Comparison of ENCODE assay signal across 18 cellular contexts in the genomic region with DNA sequence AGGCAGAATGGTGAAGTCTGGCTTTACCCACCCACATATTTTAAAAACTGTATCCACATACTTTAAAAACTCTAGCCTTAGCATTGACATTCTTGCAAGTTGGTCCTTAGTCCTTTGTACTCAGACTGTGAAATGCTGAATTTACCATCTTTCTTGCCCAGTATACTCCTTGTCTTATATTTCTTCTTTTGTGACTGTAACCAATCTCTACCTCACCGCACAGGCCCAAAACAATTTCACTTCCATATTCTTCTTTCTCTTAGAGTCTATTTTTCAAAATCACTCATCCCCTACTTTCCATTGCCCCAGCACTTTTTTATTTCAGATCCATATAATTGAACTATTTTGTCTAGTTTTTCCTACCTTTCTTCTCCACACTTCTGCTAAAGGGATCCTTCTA.
DNase-seq lines count a peak whose midpoint lies in the region; ATAC-seq and TF ChIP-seq lines count a peak whose summit lies in the region.
"Had no signal": no experiment of that assay in that cellular context is flagged by ENCODE, and none has a peak within 500 bp of the region (broad histone marks: within the 10 kb centered on the region; RNA-seq: fewer than 3 reads in every experiment).

No MANE protein-coding gene starts in this region.

- H3K4me1 ChIP-seq in OCI-LY3 (ENCODE audit: low read length) (peaks cover 14% of the 10 kb centered on the region), A673 (ENCODE audit: insufficient read depth, low read length, poor library complexity, severe bottlenecking) (no peaks in the 10 kb centered on the region)
- H3K4me1 ChIP-seq: BLaER1, gastroesophageal sphincter, suprapubic skin had no signal

- ATAC-seq in GM18907 (IDR thresholded peaks at IDR 0.05; ENCODE audit: unreplicated experiment) = peak; percentile 73
- peak; percentile 68 for ATAC-seq in GM21619 (IDR thresholded peaks at IDR 0.05; ENCODE audit: unreplicated experiment)
- peak; percentile 77 for ATAC-seq in HG03135 (IDR thresholded peaks at IDR 0.05; ENCODE audit: unreplicated experiment)
- ATAC-seq: gastroesophageal sphincter had no signal

- H3K4me3 ChIP-seq in OCI-LY3 (ENCODE audit: low read length) = no peak overlapping the region
- H3K4me3 ChIP-seq in A673 (ENCODE audit: low read depth, low read length, poor library complexity, severe bottlenecking) = no peak overlapping the region
- H3K4me3 ChIP-seq: BLaER1, gastroesophageal sphincter, ovary, sigmoid colon, suprapubic skin had no signal

- peak overlapping the region; percentile 37 for H3K4me2 ChIP-seq in OCI-LY3 (ENCODE audit: low read length)
- H3K4me2 ChIP-seq: BLaER1 had no signal

- H2AFZ ChIP-seq in OCI-LY3 (ENCODE audit: low read depth, low read length) = no peak overlapping the region

- TF ChIP-seq CTCF in OCI-LY3 (IDR thresholded peaks at IDR 0.05; ENCODE audit: low read depth, low read length) (no peak), A673 (conservative IDR thresholded peaks at IDR 0.05; ENCODE audit: low read depth, low read length) (no peak)

- H3K27ac ChIP-seq in OCI-LY3 (ENCODE audit: low read length) = peak overlapping the region; percentile 18; the same call in 1 of the 2 replicates
- no peak overlapping the region for H3K27ac ChIP-seq in A673 (ENCODE audit: low read depth, low read length, poor library complexity, severe bottlenecking)
- H3K27ac ChIP-seq: BLaER1, gastroesophageal sphincter, ovary, sigmoid colon, suprapubic skin had no signal

- CTCF ChIA-PET in A673 (lab: Charles Lee) = no interaction called here

- H3K9me3 ChIP-seq in OCI-LY3 (ENCODE audit: insufficient read depth, low read length) (0 out of 2 replicates have a peak, but pooled peaks cover 3% of the 10 kb centered on the region), A673 (ENCODE audit: low read depth, low read length, poor library complexity, severe bottlenecking) (no peaks in the 10 kb centered on the region)
- H3K9me3 ChIP-seq: BLaER1, gastroesophageal sphincter, ovary, sigmoid colon, suprapubic skin had no signal

- H3K9ac ChIP-seq in OCI-LY3 (ENCODE audit: low read length) = no peak overlapping the region
- H3K9ac ChIP-seq: BLaER1 had no signal

- intact Hi-C loops in A673 (cut with micrococcal nuclease; ENCODE audit: unreplicated experiment) = no loop called here

- DNase-seq in A673 (ENCODE audit: low spot score) = no peak
- DNase-seq in SHP77 treated with DMSO at 0.1 percent for 48 hours (lab: John Stamatoyannopoulos, UW) = no peak
- DNase-seq in AG08396 (ENCODE audit: low spot score) = no peak
- DNase-seq: activated gamma-delta T cell; aorta; H9; NCI-H69; ovary; sigmoid colon; stimulated activated CD4-positive, alpha-beta T cell treated with anti-CD3 and anti-CD28 coated beads, Interleukin-2, amount 100 ng/mL, for 24 hours; SW 1271 had no signal

- no peaks in the 10 kb centered on the region for H3K79me2 ChIP-seq in OCI-LY3 (ENCODE audit: low read length)

- BruUV-seq in A673 (replicated peaks; lab: Mats Ljungman, UMichigan) = no TSS peak

- no peaks in the 10 kb centered on the region for H4K20me1 ChIP-seq in OCI-LY3 (ENCODE audit: insufficient read depth, low read length)
- H4K20me1 ChIP-seq: BLaER1 had no signal

- H3K27me3 ChIP-seq in OCI-LY3 (ENCODE audit: low read depth, low read length) (no peaks in the 10 kb centered on the region), A673 (replicated peaks; ENCODE audit: insufficient read depth, low read depth, low read length, poor library complexity) (no peaks in the 10 kb centered on the region)
- H3K27me3 ChIP-seq: BLaER1, gastroesophageal sphincter, ovary, sigmoid colon, suprapubic skin had no signal

- POLR2A ChIA-PET in A673 (lab: Charles Lee; ENCODE audit: low non-redundant PET) = no interaction called here

- H3K36me3 ChIP-seq in OCI-LY3 (replicated peaks; ENCODE audit: low read depth, low read length) (peaks cover 3% of the 10 kb centered on the region), A673 (ENCODE audit: insufficient read depth, low read length, poor library complexity, severe bottlenecking) (no peaks in the 10 kb centered on the region)
- H3K36me3 ChIP-seq: BLaER1, gastroesophageal sphincter, ovary, sigmoid colon, suprapubic skin had no signal
